In genomic region chr9:35657327-35658143, GRCh38 we compare ENCODE assay signal across 1 cellular context.
TF ChIP-seq lines count a peak whose summit lies in the region.

TSS of gene RMRP (minus strand) at chr9:35658019.

TF ChIP-seq in GM23338, 12 proteins besides CTCF, POLR2A, EP300 and RAD21:
- peak; percentile 29 for TF ChIP-seq REST (IDR thresholded peaks at IDR 0.05; ENCODE audit: unreplicated experiment)
- no peak for TF ChIP-seq EZH2phosphoT487 (IDR thresholded peaks at IDR 0.05; ENCODE audit: unreplicated experiment)
- TF ChIP-seq CREB1 (CRISPR knock-in tag; IDR thresholded peaks at IDR 0.05; ENCODE audit: low read depth): peak; percentile 87
